1 cellular context compared by ENCODE assay signal in the genomic region with DNA sequence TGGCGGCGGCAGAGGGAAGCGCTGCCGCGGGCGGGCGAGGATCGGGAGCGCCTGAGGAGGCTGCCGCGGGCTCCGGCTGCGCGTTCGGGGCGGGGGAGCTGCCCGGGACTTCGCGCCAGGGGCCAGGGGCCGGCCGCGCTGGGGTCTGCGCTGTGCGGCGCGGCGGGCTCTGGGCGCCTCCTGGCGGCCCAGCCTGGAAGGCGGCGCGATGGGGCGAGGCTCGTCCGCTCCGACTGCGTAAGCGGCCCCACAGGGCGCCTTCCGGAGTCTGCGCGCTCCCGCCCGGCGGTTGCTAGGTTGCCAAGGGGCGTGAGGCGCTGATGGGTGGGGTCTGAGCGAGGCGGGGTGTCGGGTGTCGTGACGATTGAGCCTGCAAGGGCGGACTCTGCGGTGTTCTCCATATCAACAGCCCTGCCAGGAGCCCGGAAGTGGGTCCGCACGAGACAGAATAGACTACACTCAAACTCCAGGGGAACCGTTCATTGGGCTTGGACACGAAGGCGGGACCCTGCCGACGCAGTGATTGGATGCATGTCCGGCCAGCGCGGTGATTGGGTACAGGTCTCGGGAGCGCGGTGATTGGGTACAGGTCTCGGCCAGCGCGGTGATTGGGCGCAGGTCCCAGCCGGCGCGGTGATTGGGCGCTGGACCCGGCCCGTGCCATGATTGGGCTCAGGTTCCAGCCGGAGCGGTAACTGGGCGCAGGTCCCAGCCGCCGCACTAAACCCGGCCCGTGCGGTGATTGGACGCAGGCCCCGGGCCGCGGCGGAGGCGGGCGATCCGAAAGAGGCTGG.
TF ChIP-seq lines count a peak whose summit lies in the region.

A gene with protein sequence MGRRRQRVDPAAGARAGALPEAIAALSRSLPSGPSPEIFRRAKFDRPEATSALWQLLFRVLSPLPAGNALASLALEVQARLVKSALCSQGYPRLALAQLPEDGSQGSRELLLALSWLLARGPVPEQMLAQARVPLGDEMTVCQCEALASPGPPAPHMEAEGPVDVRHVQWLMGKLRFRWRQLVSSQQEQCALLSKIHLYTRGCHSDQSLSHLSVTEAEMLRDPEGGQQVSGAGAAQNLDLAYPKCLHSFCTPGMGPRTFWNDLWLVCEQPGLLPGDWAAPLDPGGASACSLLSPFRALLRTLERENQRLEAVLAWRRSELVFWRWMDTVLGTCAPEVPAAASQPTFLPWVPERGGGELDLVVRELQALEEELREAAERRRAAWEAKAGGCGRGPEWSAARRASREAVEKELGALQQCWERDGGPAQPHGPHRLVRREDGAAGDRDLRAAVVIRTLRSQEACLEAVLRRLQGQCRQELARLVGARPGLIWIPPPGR (plus strand): TSS at position 675 of the 794 bp plus-strand sequence. CDS start 130 bp downstream, outside the sequence.

TF ChIP-seq in HepG2, 621 proteins besides CTCF, POLR2A, EP300 and RAD21 (continued from another document and continues in another):
- TF ChIP-seq, protein P1, sequence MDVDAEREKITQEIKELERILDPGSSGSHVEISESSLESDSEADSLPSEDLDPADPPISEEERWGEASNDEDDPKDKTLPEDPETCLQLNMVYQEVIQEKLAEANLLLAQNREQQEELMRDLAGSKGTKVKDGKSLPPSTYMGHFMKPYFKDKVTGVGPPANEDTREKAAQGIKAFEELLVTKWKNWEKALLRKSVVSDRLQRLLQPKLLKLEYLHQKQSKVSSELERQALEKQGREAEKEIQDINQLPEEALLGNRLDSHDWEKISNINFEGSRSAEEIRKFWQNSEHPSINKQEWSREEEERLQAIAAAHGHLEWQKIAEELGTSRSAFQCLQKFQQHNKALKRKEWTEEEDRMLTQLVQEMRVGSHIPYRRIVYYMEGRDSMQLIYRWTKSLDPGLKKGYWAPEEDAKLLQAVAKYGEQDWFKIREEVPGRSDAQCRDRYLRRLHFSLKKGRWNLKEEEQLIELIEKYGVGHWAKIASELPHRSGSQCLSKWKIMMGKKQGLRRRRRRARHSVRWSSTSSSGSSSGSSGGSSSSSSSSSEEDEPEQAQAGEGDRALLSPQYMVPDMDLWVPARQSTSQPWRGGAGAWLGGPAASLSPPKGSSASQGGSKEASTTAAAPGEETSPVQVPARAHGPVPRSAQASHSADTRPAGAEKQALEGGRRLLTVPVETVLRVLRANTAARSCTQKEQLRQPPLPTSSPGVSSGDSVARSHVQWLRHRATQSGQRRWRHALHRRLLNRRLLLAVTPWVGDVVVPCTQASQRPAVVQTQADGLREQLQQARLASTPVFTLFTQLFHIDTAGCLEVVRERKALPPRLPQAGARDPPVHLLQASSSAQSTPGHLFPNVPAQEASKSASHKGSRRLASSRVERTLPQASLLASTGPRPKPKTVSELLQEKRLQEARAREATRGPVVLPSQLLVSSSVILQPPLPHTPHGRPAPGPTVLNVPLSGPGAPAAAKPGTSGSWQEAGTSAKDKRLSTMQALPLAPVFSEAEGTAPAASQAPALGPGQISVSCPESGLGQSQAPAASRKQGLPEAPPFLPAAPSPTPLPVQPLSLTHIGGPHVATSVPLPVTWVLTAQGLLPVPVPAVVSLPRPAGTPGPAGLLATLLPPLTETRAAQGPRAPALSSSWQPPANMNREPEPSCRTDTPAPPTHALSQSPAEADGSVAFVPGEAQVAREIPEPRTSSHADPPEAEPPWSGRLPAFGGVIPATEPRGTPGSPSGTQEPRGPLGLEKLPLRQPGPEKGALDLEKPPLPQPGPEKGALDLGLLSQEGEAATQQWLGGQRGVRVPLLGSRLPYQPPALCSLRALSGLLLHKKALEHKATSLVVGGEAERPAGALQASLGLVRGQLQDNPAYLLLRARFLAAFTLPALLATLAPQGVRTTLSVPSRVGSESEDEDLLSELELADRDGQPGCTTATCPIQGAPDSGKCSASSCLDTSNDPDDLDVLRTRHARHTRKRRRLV (CRISPR knock-in tag; IDR thresholded peaks at IDR 0.05): no peak
- TF ChIP-seq TBP (CRISPR knock-in tag; IDR thresholded peaks at IDR 0.05) (no peak; the same call in 1 of the 2 replicates), TARDBP (CRISPR knock-in tag; IDR thresholded peaks at IDR 0.05) (0 out of 2 replicates have a peak, but pooled peaks have one; percentile 62), ZNF75D (CRISPR knock-in tag; IDR thresholded peaks at IDR 0.05; ENCODE audit: borderline replicate concordance) (no peak), KDM2A (CRISPR knock-in tag; IDR thresholded peaks at IDR 0.05; ENCODE audit: borderline replicate concordance, low read depth) (peak; percentile 98), CHD2 (IDR thresholded peaks at IDR 0.05; ENCODE audit: low read depth, low read length) (peak; percentile 3; the same call in 1 of the 2 replicates), ARNTL (CRISPR knock-in tag; IDR thresholded peaks at IDR 0.05) (peak; percentile 18; the same call in 1 of the 2 replicates), POLR2AphosphoS5 (IDR thresholded peaks at IDR 0.05; ENCODE audit: low read depth, low read length) (0 out of 2 replicates have a peak, but pooled peaks have one; percentile 41), NR3C1 (CRISPR knock-in tag; IDR thresholded peaks at IDR 0.05) (no peak), TBX2 (CRISPR knock-in tag; IDR thresholded peaks at IDR 0.05; ENCODE audit: borderline replicate concordance) (peak; percentile 92), KLF16 (CRISPR knock-in tag; IDR thresholded peaks at IDR 0.05) (peak in 1 of 2 experiments; percentile 75; a peak in 2 of 4 replicates), ZMYM3 (CRISPR knock-in tag; IDR thresholded peaks at IDR 0.05) (no peak), ZSCAN9 (CRISPR knock-in tag; IDR thresholded peaks at IDR 0.05; ENCODE audit: borderline replicate concordance) (0 out of 2 replicates have a peak, but pooled peaks have one; percentile 36), POLR2AphosphoS2 (IDR thresholded peaks at IDR 0.05; ENCODE audit: low read depth, low read length) (no peak), MED13 (CRISPR knock-in tag; IDR thresholded peaks at IDR 0.05) (peak; percentile 65; the same call in 1 of the 2 replicates), FOXA3 (CRISPR knock-in tag; IDR thresholded peaks at IDR 0.05) (peak; percentile 56; the same call in 1 of the 2 replicates), JUN (CRISPR knock-in tag; IDR thresholded peaks at IDR 0.05) (no peak; the same call in 1 of the 2 replicates), GZF1 (CRISPR knock-in tag; IDR thresholded peaks at IDR 0.05) (no peak), ZNF354B (CRISPR knock-in tag; IDR thresholded peaks at IDR 0.05) (peak; percentile 70; the same call in 1 of the 2 replicates), YEATS4 (CRISPR knock-in tag; IDR thresholded peaks at IDR 0.05; ENCODE audit: borderline replicate concordance) (peak; percentile 71), ZBTB7B (CRISPR knock-in tag; IDR thresholded peaks at IDR 0.05) (peak; percentile 49; the same call in 1 of the 2 replicates), SOX5 (CRISPR knock-in tag; IDR thresholded peaks at IDR 0.05; ENCODE audit: borderline replicate concordance) (peak; percentile 64; the same call in 1 of the 2 replicates), ZNF747 (CRISPR knock-in tag; IDR thresholded peaks at IDR 0.05; ENCODE audit: borderline replicate concordance) (peak; percentile 71), ZNF670 (CRISPR knock-in tag; IDR thresholded peaks at IDR 0.05; ENCODE audit: borderline replicate concordance) (peak; percentile 90; the same call in 1 of the 2 replicates), ZNF180 (CRISPR knock-in tag; IDR thresholded peaks at IDR 0.05; ENCODE audit: borderline replicate concordance, low read depth) (no peak; the same call in 1 of the 2 replicates)
- TF ChIP-seq, protein P2, sequence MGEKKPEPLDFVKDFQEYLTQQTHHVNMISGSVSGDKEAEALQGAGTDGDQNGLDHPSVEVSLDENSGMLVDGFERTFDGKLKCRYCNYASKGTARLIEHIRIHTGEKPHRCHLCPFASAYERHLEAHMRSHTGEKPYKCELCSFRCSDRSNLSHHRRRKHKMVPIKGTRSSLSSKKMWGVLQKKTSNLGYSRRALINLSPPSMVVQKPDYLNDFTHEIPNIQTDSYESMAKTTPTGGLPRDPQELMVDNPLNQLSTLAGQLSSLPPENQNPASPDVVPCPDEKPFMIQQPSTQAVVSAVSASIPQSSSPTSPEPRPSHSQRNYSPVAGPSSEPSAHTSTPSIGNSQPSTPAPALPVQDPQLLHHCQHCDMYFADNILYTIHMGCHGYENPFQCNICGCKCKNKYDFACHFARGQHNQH (CRISPR knock-in tag; IDR thresholded peaks at IDR 0.05): peak; percentile 86
- TF ChIP-seq, protein P3, sequence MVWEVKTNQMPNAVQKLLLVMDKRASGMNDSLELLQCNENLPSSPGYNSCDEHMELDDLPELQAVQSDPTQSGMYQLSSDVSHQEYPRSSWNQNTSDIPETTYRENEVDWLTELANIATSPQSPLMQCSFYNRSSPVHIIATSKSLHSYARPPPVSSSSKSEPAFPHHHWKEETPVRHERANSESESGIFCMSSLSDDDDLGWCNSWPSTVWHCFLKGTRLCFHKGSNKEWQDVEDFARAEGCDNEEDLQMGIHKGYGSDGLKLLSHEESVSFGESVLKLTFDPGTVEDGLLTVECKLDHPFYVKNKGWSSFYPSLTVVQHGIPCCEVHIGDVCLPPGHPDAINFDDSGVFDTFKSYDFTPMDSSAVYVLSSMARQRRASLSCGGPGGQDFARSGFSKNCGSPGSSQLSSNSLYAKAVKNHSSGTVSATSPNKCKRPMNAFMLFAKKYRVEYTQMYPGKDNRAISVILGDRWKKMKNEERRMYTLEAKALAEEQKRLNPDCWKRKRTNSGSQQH (CRISPR knock-in tag; IDR thresholded peaks at IDR 0.05; ENCODE audit: low read depth): peak; percentile 24; the same call in 1 of the 2 replicates
- TF ChIP-seq, protein P4, sequence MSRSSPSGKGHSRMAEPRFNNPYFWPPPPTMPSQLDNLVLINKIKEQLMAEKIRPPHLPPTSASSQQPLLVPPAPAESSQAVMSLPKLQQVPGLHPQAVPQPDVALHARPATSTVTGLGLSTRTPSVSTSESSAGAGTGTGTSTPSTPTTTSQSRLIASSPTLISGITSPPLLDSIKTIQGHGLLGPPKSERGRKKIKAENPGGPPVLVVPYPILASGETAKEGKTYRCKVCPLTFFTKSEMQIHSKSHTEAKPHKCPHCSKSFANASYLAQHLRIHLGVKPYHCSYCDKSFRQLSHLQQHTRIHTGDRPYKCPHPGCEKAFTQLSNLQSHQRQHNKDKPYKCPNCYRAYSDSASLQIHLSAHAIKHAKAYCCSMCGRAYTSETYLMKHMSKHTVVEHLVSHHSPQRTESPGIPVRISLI (CRISPR knock-in tag; IDR thresholded peaks at IDR 0.05; ENCODE audit: borderline replicate concordance): no peak
- TF ChIP-seq, protein P5, sequence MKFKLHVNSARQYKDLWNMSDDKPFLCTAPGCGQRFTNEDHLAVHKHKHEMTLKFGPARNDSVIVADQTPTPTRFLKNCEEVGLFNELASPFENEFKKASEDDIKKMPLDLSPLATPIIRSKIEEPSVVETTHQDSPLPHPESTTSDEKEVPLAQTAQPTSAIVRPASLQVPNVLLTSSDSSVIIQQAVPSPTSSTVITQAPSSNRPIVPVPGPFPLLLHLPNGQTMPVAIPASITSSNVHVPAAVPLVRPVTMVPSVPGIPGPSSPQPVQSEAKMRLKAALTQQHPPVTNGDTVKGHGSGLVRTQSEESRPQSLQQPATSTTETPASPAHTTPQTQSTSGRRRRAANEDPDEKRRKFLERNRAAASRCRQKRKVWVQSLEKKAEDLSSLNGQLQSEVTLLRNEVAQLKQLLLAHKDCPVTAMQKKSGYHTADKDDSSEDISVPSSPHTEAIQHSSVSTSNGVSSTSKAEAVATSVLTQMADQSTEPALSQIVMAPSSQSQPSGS (CRISPR knock-in tag; IDR thresholded peaks at IDR 0.05): peak; percentile 62; the same call in 1 of the 2 replicates
- TF ChIP-seq, protein P6, sequence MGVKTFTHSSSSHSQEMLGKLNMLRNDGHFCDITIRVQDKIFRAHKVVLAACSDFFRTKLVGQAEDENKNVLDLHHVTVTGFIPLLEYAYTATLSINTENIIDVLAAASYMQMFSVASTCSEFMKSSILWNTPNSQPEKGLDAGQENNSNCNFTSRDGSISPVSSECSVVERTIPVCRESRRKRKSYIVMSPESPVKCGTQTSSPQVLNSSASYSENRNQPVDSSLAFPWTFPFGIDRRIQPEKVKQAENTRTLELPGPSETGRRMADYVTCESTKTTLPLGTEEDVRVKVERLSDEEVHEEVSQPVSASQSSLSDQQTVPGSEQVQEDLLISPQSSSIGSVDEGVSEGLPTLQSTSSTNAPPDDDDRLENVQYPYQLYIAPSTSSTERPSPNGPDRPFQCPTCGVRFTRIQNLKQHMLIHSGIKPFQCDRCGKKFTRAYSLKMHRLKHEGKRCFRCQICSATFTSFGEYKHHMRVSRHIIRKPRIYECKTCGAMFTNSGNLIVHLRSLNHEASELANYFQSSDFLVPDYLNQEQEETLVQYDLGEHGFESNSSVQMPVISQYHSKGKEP (CRISPR knock-in tag; IDR thresholded peaks at IDR 0.05): no peak
- TF ChIP-seq, protein P7, sequence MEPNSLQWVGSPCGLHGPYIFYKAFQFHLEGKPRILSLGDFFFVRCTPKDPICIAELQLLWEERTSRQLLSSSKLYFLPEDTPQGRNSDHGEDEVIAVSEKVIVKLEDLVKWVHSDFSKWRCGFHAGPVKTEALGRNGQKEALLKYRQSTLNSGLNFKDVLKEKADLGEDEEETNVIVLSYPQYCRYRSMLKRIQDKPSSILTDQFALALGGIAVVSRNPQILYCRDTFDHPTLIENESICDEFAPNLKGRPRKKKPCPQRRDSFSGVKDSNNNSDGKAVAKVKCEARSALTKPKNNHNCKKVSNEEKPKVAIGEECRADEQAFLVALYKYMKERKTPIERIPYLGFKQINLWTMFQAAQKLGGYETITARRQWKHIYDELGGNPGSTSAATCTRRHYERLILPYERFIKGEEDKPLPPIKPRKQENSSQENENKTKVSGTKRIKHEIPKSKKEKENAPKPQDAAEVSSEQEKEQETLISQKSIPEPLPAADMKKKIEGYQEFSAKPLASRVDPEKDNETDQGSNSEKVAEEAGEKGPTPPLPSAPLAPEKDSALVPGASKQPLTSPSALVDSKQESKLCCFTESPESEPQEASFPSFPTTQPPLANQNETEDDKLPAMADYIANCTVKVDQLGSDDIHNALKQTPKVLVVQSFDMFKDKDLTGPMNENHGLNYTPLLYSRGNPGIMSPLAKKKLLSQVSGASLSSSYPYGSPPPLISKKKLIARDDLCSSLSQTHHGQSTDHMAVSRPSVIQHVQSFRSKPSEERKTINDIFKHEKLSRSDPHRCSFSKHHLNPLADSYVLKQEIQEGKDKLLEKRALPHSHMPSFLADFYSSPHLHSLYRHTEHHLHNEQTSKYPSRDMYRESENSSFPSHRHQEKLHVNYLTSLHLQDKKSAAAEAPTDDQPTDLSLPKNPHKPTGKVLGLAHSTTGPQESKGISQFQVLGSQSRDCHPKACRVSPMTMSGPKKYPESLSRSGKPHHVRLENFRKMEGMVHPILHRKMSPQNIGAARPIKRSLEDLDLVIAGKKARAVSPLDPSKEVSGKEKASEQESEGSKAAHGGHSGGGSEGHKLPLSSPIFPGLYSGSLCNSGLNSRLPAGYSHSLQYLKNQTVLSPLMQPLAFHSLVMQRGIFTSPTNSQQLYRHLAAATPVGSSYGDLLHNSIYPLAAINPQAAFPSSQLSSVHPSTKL (CRISPR knock-in tag; IDR thresholded peaks at IDR 0.05): 0 out of 2 replicates have a peak, but pooled peaks have one; percentile 49
- TF ChIP-seq, protein P8, sequence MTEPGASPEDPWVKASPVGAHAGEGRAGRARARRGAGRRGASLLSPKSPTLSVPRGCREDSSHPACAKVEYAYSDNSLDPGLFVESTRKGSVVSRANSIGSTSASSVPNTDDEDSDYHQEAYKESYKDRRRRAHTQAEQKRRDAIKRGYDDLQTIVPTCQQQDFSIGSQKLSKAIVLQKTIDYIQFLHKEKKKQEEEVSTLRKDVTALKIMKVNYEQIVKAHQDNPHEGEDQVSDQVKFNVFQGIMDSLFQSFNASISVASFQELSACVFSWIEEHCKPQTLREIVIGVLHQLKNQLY (CRISPR knock-in tag; IDR thresholded peaks at IDR 0.05): 0 out of 2 replicates have a peak, but pooled peaks have one; percentile 19
